ENCODE assay signal across 19 cellular contexts in genomic region chr6:38079107-38079506, GRCh38.
DNase-seq lines count a peak whose midpoint lies in the region; ATAC-seq, FAIRE-seq and TF ChIP-seq lines count a peak whose summit lies in the region.
"Had no signal": no experiment of that assay in that cellular context is flagged by ENCODE, and none has a peak within 500 bp of the region (broad histone marks: within the 10 kb centered on the region; RNA-seq: fewer than 3 reads in every experiment).

No MANE protein-coding gene starts in this region.

- intact Hi-C loops in HepG2 (cut with micrococcal nuclease; ENCODE audit: unreplicated experiment), result no loop called here

- BruUV-seq in HepG2 (replicated peaks; lab: Mats Ljungman, UMichigan), result no TSS peak

- H3K4me2 ChIP-seq in A549, result peak overlapping the region; percentile 69
- 0 out of 2 replicates have a peak overlapping the region, but pooled peaks have one; percentile 1 for H3K4me2 ChIP-seq in HepG2 (ENCODE audit: low read depth, low read length)
- H3K4me2 ChIP-seq: BLaER1 had no signal

- peaks cover 13% of the 10 kb centered on the region for H3K36me3 Mint-ChIP-seq in endodermal cell (ENCODE audit: low read depth)

- 100% methylated on average over 1 of the region's 1 CpG for WGBS in A549 (ENCODE audit: missing lambda C conversion rate)
- 95 to 100% methylated on average over 1 of the region's 1 CpG for WGBS in endodermal cell (ENCODE audit: insufficient coverage in 1 of 2, insufficient read length in 1 of 2), 2 experiments
- 96% methylated on average over 1 of the region's 1 CpG for WGBS in HepG2 (ENCODE audit: low lambda C conversion rate)

- ATAC-seq in A549 (no peak), HepG2 (peak; percentile 40; the same call in 2 of the 3 replicates), GM19395 (IDR thresholded peaks at IDR 0.05; ENCODE audit: unreplicated experiment) (no peak), GM18907 (IDR thresholded peaks at IDR 0.05; ENCODE audit: unreplicated experiment) (no peak), HG02938 (IDR thresholded peaks at IDR 0.05; ENCODE audit: unreplicated experiment) (no peak)

- DNase-seq in A549 (ENCODE audit: low read depth in 1 of 2, low spot score in 1 of 2) (no peak), LNCaP clone FGC (ENCODE audit: low read depth) (peak; percentile 83), endodermal cell (no peak), HepG2 (ENCODE audit: low spot score) (no peak), HPDE6-E6E7 (ENCODE audit: extremely low spot score) (no peak)
- DNase-seq: CD4-positive, alpha-beta memory T cell; DMS153; DMS79; GDM1 had no signal

- H3K27me3 ChIP-seq in endodermal cell (ENCODE audit: control insufficient read depth, insufficient read depth, low read length, poor library complexity, severe bottlenecking), result no peaks in the 10 kb centered on the region
- no peaks in the 10 kb centered on the region for H3K27me3 ChIP-seq in HepG2 (ENCODE audit: control insufficient read depth in 1 of 2, insufficient read depth in 2 of 2, low read length in 2 of 2)
- H3K27me3 ChIP-seq: BLaER1 had no signal

- H4K20me1 ChIP-seq in HepG2 (ENCODE audit: insufficient read depth, low read length), result no peaks in the 10 kb centered on the region

- TF ChIP-seq CTCF in A549 (IDR thresholded peaks at IDR 0.05) (no peak), LNCaP clone FGC (IDR thresholded peaks at IDR 0.05; ENCODE audit: control insufficient read depth, extremely low read depth, insufficient read depth) (no peak), endodermal cell (conservative IDR thresholded peaks at IDR 0.05) (no peak), HepG2 (CRISPR knock-in tag; IDR thresholded peaks at IDR 0.05) (no peak)

- no peak overlapping the region for H3K27ac ChIP-seq in A549
- no peak overlapping the region for H3K27ac ChIP-seq in endodermal cell (ENCODE audit: low read depth, low read length)
- no peak overlapping the region for H3K27ac ChIP-seq in HepG2 (ENCODE audit: extremely low read length, insufficient read depth, low read length)
- H3K27ac ChIP-seq: 22Rv1, BLaER1, HL-60 had no signal

- TF ChIP-seq EP300 in A549 (IDR thresholded peaks at IDR 0.05) (no peak), HepG2 (IDR thresholded peaks at IDR 0.05; ENCODE audit: low read depth in 2 of 2, low read length in 2 of 2) (no peak), HepG2 (CRISPR knock-in tag; IDR thresholded peaks at IDR 0.05; ENCODE audit: borderline replicate concordance) (no peak)

- H3K9me3 ChIP-seq in A549 (no peaks in the 10 kb centered on the region), endodermal cell (ENCODE audit: control insufficient read depth, low read length) (no peaks in the 10 kb centered on the region), HepG2 (ENCODE audit: low read length) (no peaks in the 10 kb centered on the region)

- in situ Hi-C loops in HepG2 (cut with HindIII; ENCODE audit: extremely low pct_ligation_motif_present, low pct_unique_long_range_greater_than_20kb), result no loop called here

- POLR2A ChIA-PET in A549 (lab: Yijun Ruan, JAX), result no interaction called here
- POLR2A ChIA-PET in HepG2 (lab: Yijun Ruan, JAX), result no interaction called here

- peak overlapping the region; percentile 1 for H3K27ac Mint-ChIP-seq in endodermal cell
- H3K27ac Mint-ChIP-seq: CD14-positive monocyte; CD4-positive, alpha-beta memory T cell had no signal

- H3K36me3 ChIP-seq in endodermal cell (ENCODE audit: control insufficient read depth, insufficient read depth, low read length) (peaks cover 22% of the 10 kb centered on the region), HepG2 (replicated peaks in 1 of 2; ENCODE audit: control insufficient read depth in 1 of 2, insufficient read depth in 2 of 2, low read length in 2 of 2) (peaks cover 0 to 3% of the 10 kb centered on the region in 2 experiments; a peak in 3 of 5 replicates)

- TF ChIP-seq POLR2A in A549 (IDR thresholded peaks at IDR 0.05; ENCODE audit: low read length) (no peak), HepG2 (IDR thresholded peaks at IDR 0.05; ENCODE audit: insufficient read depth in 1 of 2, low read depth in 2 of 2, low read length in 2 of 2) (no peak)

- no peak overlapping the region for H3K4me3 Mint-ChIP-seq in endodermal cell
- H3K4me3 Mint-ChIP-seq: CD14-positive monocyte had no signal

- TF ChIP-seq RAD21 in A549 (conservative IDR thresholded peaks at IDR 0.05 in 1 of 2, IDR thresholded peaks at IDR 0.05 in 1 of 2) (no peak), HepG2 (CRISPR knock-in tag; IDR thresholded peaks at IDR 0.05) (no peak)

- H3K4me1 Mint-ChIP-seq in endodermal cell, result peaks cover 7% of the 10 kb centered on the region

- H3K4me1 ChIP-seq in A549 (peaks cover 37% of the 10 kb centered on the region), endodermal cell (ENCODE audit: control insufficient read depth, insufficient read depth, low read length) (no peaks in the 10 kb centered on the region), HepG2 (ENCODE audit: insufficient read depth, low read length) (peaks cover 25% of the 10 kb centered on the region)
- H3K4me1 ChIP-seq: BLaER1 had no signal

- CTCF ChIA-PET in A549 (lab: Yijun Ruan, JAX) (no interaction called here), HepG2 (lab: Yijun Ruan, JAX; ENCODE audit: low intra/inter-chr PET ratio, low total read pairs) (no interaction called here)

- H3K27me3 Mint-ChIP-seq in endodermal cell (ENCODE audit: insufficient read depth), result no peaks in the 10 kb centered on the region
- H3K27me3 Mint-ChIP-seq: CD4-positive, alpha-beta memory T cell had no signal

- H2AFZ ChIP-seq in HepG2 (ENCODE audit: low read length), result no peak overlapping the region

- no peak for FAIRE-seq in A549 (lab: Jason Lieb, UNC)
- no peak for FAIRE-seq in HepG2 (lab: Jason Lieb, UNC)
- FAIRE-seq: GM12892, GM18507, HTR-8/SVneo had no signal

- no peak overlapping the region for H3K9ac ChIP-seq in endodermal cell (ENCODE audit: extremely low read depth, low read length, poor library complexity, severe bottlenecking)
- H3K9ac ChIP-seq in HepG2 (ENCODE audit: insufficient read depth, low read depth, low read length), result no peak overlapping the region
- H3K9ac ChIP-seq: BLaER1 had no signal

- H3K79me2 ChIP-seq in HepG2 (ENCODE audit: insufficient read depth, low read length), result no peaks in the 10 kb centered on the region

- H3K9me3 Mint-ChIP-seq in endodermal cell, result no peaks in the 10 kb centered on the region

- no peak overlapping the region for H3K4me3 ChIP-seq in A549
- no peak overlapping the region for H3K4me3 ChIP-seq in LNCaP clone FGC (ENCODE audit: low read depth, low read length)
- H3K4me3 ChIP-seq in endodermal cell (ENCODE audit: low read length), result no peak overlapping the region
- no peak overlapping the region for H3K4me3 ChIP-seq in HepG2 (replicated peaks in 1 of 3; ENCODE audit: insufficient read depth in 1 of 3, low read depth in 2 of 3, low read length in 3 of 3)
- H3K4me3 ChIP-seq: BLaER1 had no signal

TF ChIP-seq in A549, 52 proteins besides CTCF, POLR2A, EP300 and RAD21 (continues in another document):
- no peak for TF ChIP-seq HOXB13 (CRISPR knock-in tag; IDR thresholded peaks at IDR 0.05; ENCODE audit: low read depth)
- TF ChIP-seq FOSL2 (IDR thresholded peaks at IDR 0.05), result no peak
- TF ChIP-seq FOSL2 (CRISPR knock-in tag; IDR thresholded peaks at IDR 0.05), result no peak
- no peak for TF ChIP-seq NFE2L2 (conservative IDR thresholded peaks at IDR 0.05; ENCODE audit: low read length)
- no peak for TF ChIP-seq HEYL (CRISPR knock-in tag; IDR thresholded peaks at IDR 0.05)
- no peak for TF ChIP-seq EHF (CRISPR knock-in tag; IDR thresholded peaks at IDR 0.05)
- no peak for TF ChIP-seq MAFK (IDR thresholded peaks at IDR 0.05; ENCODE audit: partially characterized antibody)
- TF ChIP-seq ZSCAN20 (CRISPR knock-in tag; IDR thresholded peaks at IDR 0.05), result no peak
- TF ChIP-seq HOXA7 (CRISPR knock-in tag; IDR thresholded peaks at IDR 0.05), result no peak
- no peak for TF ChIP-seq JUN (IDR thresholded peaks at IDR 0.05)
- no peak for TF ChIP-seq RCOR1 (IDR thresholded peaks at IDR 0.05; ENCODE audit: low read depth, low read length)
- no peak for TF ChIP-seq KDM1A (IDR thresholded peaks at IDR 0.05; ENCODE audit: low read depth)
- TF ChIP-seq PBX3 (IDR thresholded peaks at IDR 0.05), result no peak
- no peak for TF ChIP-seq GATA3 (IDR thresholded peaks at IDR 0.05; ENCODE audit: borderline replicate concordance)

TF ChIP-seq in HepG2, 621 proteins besides CTCF, POLR2A, EP300 and RAD21:
- no peak for TF ChIP-seq KLF12 (CRISPR knock-in tag; IDR thresholded peaks at IDR 0.05; ENCODE audit: borderline replicate concordance)
- TF ChIP-seq SAP130 (CRISPR knock-in tag; IDR thresholded peaks at IDR 0.05; ENCODE audit: low read depth), result 0 out of 2 replicates have a peak, but pooled peaks have one; percentile 0
- TF ChIP-seq NCOA5 (CRISPR knock-in tag; IDR thresholded peaks at IDR 0.05), result no peak
- TF ChIP-seq SAFB2 (CRISPR knock-in tag; IDR thresholded peaks at IDR 0.05; ENCODE audit: borderline replicate concordance, low read depth), result no peak
- TF ChIP-seq ZNF775 (CRISPR knock-in tag; IDR thresholded peaks at IDR 0.05; ENCODE audit: borderline replicate concordance), result no peak
- no peak for TF ChIP-seq CREB3 (CRISPR knock-in tag; IDR thresholded peaks at IDR 0.05)
- no peak for TF ChIP-seq HES4 (CRISPR knock-in tag; IDR thresholded peaks at IDR 0.05; ENCODE audit: borderline replicate concordance)
- TF ChIP-seq ZNF652 (CRISPR knock-in tag; IDR thresholded peaks at IDR 0.05; ENCODE audit: borderline replicate concordance, low read depth), result no peak
